8 cellular contexts compared by ENCODE assay signal in the genomic region with DNA sequence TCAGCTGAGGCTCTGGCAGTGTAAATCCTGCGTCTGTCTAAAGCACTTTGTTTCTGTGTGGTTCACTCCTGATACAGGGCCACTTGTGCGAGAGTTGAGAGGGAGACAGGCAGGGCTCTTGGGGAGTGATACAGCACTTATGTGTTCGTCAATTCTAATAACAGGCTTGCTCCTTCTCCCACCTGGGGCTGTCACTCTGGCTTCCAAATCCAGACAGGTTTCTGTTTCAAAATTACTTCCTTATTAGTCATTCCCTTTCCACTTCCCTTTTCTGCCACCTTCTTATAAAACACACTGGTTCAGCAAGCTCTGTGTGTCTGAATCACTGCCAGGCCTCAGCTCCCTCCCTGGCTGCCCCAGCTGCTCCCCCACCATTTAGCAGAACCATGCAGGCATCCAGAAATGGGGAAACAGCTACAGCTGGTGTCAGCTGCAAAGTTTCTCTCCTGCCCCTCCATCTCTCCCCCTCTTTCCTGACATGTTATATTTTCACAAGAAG. TPM values are rescaled to one million over a fixed set of nuclear protein-coding genes. Genes with fewer than 3 reads are reported as not detected.
A peak's percentile ranks its signal among the peaks of the same experiment; 100 is the strongest.
DNase-seq lines count a peak whose midpoint lies in the region; ATAC-seq, FAIRE-seq and TF ChIP-seq lines count a peak whose summit lies in the region.

No MANE protein-coding gene starts in this region.

- BruUV-seq in GM12878 (replicated peaks; lab: Mats Ljungman, UMichigan) = no TSS peak

- H3K4me2 ChIP-seq in GM12878 (ENCODE audit: control insufficient read depth, insufficient read depth) = peak overlapping the region; percentile 44

- H3K4me3 ChIP-seq in GM12878 (no peak overlapping the region), stomach (no peak overlapping the region)

- H3K9me3 ChIP-seq in GM12878 (replicated peaks; ENCODE audit: control insufficient read depth, insufficient read depth, low read length) (peaks cover 5% of the 10 kb centered on the region; the same call in 1 of the 3 replicates), stomach (no peaks in the 10 kb centered on the region)

- intact Hi-C loops in GM12878 (cut with micrococcal nuclease; ENCODE audit: unreplicated experiment) (loop anchor here (2.0 to 5.0 kb wide), 3 partner anchors 13 to 64 kb away; no protein-coding TSS in a partner anchor), left colon (cut with DNase I, micrococcal nuclease) (no loop called here), stomach (cut with DNase I; ENCODE audit: low total_unique reads) (no loop called here)

- POLR2A ChIA-PET in GM12878 (lab: Charles Lee) = interaction anchor here (1.0 to 1.1 kb wide), 2 partner anchors 47 kb away, joined by 4 to 5 read pairs; no protein-coding TSS in a partner anchor

- no peak overlapping the region for H3K9ac ChIP-seq in GM12878 (ENCODE audit: control insufficient read depth, insufficient read depth, low read length)

- H4K20me1 ChIP-seq in GM12878 (ENCODE audit: control insufficient read depth, insufficient read depth) = no peaks in the 10 kb centered on the region

- TF ChIP-seq CTCF in C4-2B (conservative IDR thresholded peaks at IDR 0.05) (no peak), GM12878 (IDR thresholded peaks at IDR 0.05 in 2 of 3, conservative IDR thresholded peaks at IDR 0.05 in 1 of 3; ENCODE audit: control insufficient read depth in 2 of 3, extremely low read depth in 1 of 3, insufficient read depth in 1 of 3, low read depth in 3 of 3, low read length in 3 of 3) (no peak), stomach (IDR thresholded peaks at IDR 0.05) (no peak)

- WGBS in GM12878 (ENCODE audit: insufficient coverage, insufficient replicate concordance, low lambda C conversion rate, missing lambda C conversion rate) = 0% methylated on average over 3 of the region's 3 CpGs
- WGBS in stomach, 5 donors = 12 to 19% (median 15%) methylated on average over 3 of the region's 3 CpGs

- TF ChIP-seq POLR2A in GM12878 (IDR thresholded peaks at IDR 0.05; ENCODE audit: low read depth, low read length) = no peak
- TF ChIP-seq POLR2A in stomach (IDR thresholded peaks at IDR 0.05) = no peak

- CTCF ChIA-PET in GM12878 (lab: Yijun Ruan, JAX) = interaction anchor here (0.7 to 3.5 kb wide), 9 partner anchors 11 to 62 kb away, joined by 3 to 15 read pairs (median 4); no protein-coding TSS in a partner anchor

- H3K4me1 ChIP-seq in GM12878 (ENCODE audit: control insufficient read depth, insufficient read depth, low read length) (peaks cover 25% of the 10 kb centered on the region), stomach (peaks cover 12 to 33% (median 21%) of the 10 kb centered on the region in 4 donors)

- ATAC-seq in HG03280 (IDR thresholded peaks at IDR 0.05; ENCODE audit: unreplicated experiment) (peak; percentile 58), GM12878 (peak; percentile 91), left colon (peak; percentile 93)

- DNase-seq in GM19238 (ENCODE audit: insufficient read length, low spot score) (peak; percentile 34), NCI-H2227 (lab: John Stamatoyannopoulos, UW; ENCODE audit: unreplicated experiment) (peak; percentile 70), GM12878 (ENCODE audit: low read depth, low spot score) (peak; percentile 79), left colon (peak; percentile 63 to 82), stomach (peak; percentile 83), HuH-7.5 (ENCODE audit: low spot score) (no peak)

- RAD21 ChIA-PET in GM12878 (lab: Charles Lee; ENCODE audit: unreplicated experiment) = interaction anchor here (0.6 to 2.9 kb wide), 8 partner anchors 13 to 97 kb away, joined by 3 to 11 read pairs (median 6); no protein-coding TSS in a partner anchor

- H3K27me3 ChIP-seq in GM12878 (replicated peaks in 1 of 2; ENCODE audit: control insufficient read depth in 2 of 2, insufficient read depth in 2 of 2, low read length in 1 of 2) (no peaks in the 10 kb centered on the region), stomach (no peaks in the 10 kb centered on the region)

- TF ChIP-seq RAD21 in GM12878 (IDR thresholded peaks at IDR 0.05; ENCODE audit: insufficient read depth, low read depth, low read length) = no peak

- no peaks in the 10 kb centered on the region for H3K36me3 ChIP-seq in GM12878 (ENCODE audit: control insufficient read depth in 2 of 2, insufficient read depth in 2 of 2, low read length in 1 of 2)
- H3K36me3 ChIP-seq in stomach = no peaks in the 10 kb centered on the region

- H3K27ac ChIP-seq in C4-2B = peak overlapping the region; percentile 62
- peak overlapping the region; percentile 29; the same call in 1 of the 2 replicates for H3K27ac ChIP-seq in GM12878 (ENCODE audit: control insufficient read depth, insufficient read depth)
- peak overlapping the region; percentile 71 to 90 (median 86) for H3K27ac ChIP-seq in stomach

- H2AFZ ChIP-seq in GM12878 (ENCODE audit: control insufficient read depth, low read depth, low read length) = peak overlapping the region; percentile 26; the same call in 1 of the 2 replicates

- SMC1A ChIA-PET in GM12878 (lab: Charles Lee; ENCODE audit: uncharacterized antibody, unreplicated experiment) = interaction anchor here (0.6 to 6.4 kb wide), 16 partner anchors 11 to 253 kb away, joined by 3 to 41 read pairs (median 3); a partner anchor contains a TSS

- peak; percentile 83 to 91 for TF ChIP-seq EP300 in GM12878 (IDR thresholded peaks at IDR 0.05; ENCODE audit: borderline replicate concordance in 1 of 2, control insufficient read depth in 1 of 2, low read depth in 2 of 2, low read length in 2 of 2)
- TF ChIP-seq EP300 in stomach (IDR thresholded peaks at IDR 0.05) = no peak

- in situ Hi-C loops in GM12878 (cut with MboI) = no loop called here

- no peaks in the 10 kb centered on the region for H3K79me2 ChIP-seq in GM12878 (ENCODE audit: control insufficient read depth, insufficient read depth, low read length)

- FAIRE-seq in GM12878 (lab: Jason Lieb, UNC) = peak; percentile 44

TF ChIP-seq in GM12878, 131 proteins besides CTCF, POLR2A, EP300 and RAD21 (continues in another document):
- 0 out of 2 replicates have a peak, but pooled peaks have one; percentile 54 for TF ChIP-seq TCF3 (IDR thresholded peaks at IDR 0.05; ENCODE audit: borderline replicate concordance, insufficient read depth, low read depth, low read length)
- TF ChIP-seq POU2F2 (IDR thresholded peaks at IDR 0.05; ENCODE audit: borderline replicate concordance, low read depth, low read length) = 0 out of 3 replicates have a peak, but pooled peaks have one; percentile 39
- TF ChIP-seq, protein P1, sequence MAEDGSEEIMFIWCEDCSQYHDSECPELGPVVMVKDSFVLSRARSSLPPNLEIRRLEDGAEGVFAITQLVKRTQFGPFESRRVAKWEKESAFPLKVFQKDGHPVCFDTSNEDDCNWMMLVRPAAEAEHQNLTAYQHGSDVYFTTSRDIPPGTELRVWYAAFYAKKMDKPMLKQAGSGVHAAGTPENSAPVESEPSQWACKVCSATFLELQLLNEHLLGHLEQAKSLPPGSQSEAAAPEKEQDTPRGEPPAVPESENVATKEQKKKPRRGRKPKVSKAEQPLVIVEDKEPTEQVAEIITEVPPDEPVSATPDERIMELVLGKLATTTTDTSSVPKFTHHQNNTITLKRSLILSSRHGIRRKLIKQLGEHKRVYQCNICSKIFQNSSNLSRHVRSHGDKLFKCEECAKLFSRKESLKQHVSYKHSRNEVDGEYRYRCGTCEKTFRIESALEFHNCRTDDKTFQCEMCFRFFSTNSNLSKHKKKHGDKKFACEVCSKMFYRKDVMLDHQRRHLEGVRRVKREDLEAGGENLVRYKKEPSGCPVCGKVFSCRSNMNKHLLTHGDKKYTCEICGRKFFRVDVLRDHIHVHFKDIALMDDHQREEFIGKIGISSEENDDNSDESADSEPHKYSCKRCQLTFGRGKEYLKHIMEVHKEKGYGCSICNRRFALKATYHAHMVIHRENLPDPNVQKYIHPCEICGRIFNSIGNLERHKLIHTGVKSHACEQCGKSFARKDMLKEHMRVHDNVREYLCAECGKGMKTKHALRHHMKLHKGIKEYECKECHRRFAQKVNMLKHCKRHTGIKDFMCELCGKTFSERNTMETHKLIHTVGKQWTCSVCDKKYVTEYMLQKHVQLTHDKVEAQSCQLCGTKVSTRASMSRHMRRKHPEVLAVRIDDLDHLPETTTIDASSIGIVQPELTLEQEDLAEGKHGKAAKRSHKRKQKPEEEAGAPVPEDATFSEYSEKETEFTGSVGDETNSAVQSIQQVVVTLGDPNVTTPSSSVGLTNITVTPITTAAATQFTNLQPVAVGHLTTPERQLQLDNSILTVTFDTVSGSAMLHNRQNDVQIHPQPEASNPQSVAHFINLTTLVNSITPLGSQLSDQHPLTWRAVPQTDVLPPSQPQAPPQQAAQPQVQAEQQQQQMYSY (CRISPR knock-in tag; IDR thresholded peaks at IDR 0.05) = no peak
- TF ChIP-seq ZNF622 (IDR thresholded peaks at IDR 0.05) = no peak
- TF ChIP-seq JUNB (IDR thresholded peaks at IDR 0.05) = peak; percentile 94
- TF ChIP-seq KDM1A (IDR thresholded peaks at IDR 0.05; ENCODE audit: borderline replicate concordance) = no peak
- no peak for TF ChIP-seq SP1 (IDR thresholded peaks at IDR 0.05; ENCODE audit: low read depth, low read length)

RNA-seq across cellular contexts. Expression of a gene that starts 58.5 kb away (rescaled TPM):
- total RNA-seq in GM12878 (2013; cell fraction: nucleolus; rRNA removed) = 35.6 and 39.6 TPM in 2 replicates
- total RNA-seq in GM12878 (2014; rRNA removed) (20.1 and 20.4 TPM in 2 replicates), GM12878 (2014; rRNA removed; fragmentation: Illumina TruSeq; extraction: Trizol) (10.2 and 11.8 TPM in 2 replicates), GM12878 (2021) (16.1 and 16.8 TPM in 2 replicates), left colon (10 to 100 TPM; 50.3 TPM), stomach (100 to 1,000 TPM in 1 of 5 donors, 10 to 100 TPM in 4; 23.3 to 209 (median 29.0) TPM)
- polyA plus RNA-seq in GM12878 (2011; ENCODE audit: low read depth) = 2.0 TPM
- polyA plus RNA-seq in GM12878 (2011; rRNA removed) (9.3 and 15.3 TPM in 2 replicates), GM12878 (2014; fragmentation: Illumina TruSeq; extraction: Trizol) (10.5 and 12.9 TPM in 2 replicates), GM12878 (2014; fragmentation: Nextera tagmentation; extraction: Ambion mirVana) (1 to 10 TPM; 3.1 to 4.0 TPM), GM12878 (2014; rRNA removed) (9.6 and 9.7 TPM in 2 replicates), GM12878 (2016; fragmentation: Nextera tagmentation; extraction: Ambion mirVana) (1 to 10 TPM; 1.2 to 1.6 TPM), stomach (10 to 100 TPM in 2 of 3 donors, 1 to 10 TPM in 1; 5.4 to 13.9 (median 10.3) TPM)
- polyA plus RNA-seq in GM12878 (2011; cell fraction: cytosol; rRNA removed) = 3.2 and 3.8 TPM in 2 replicates
- polyA plus RNA-seq in GM12878 (2011; cell fraction: nucleus; rRNA removed) = 4.7 and 4.9 TPM in 2 replicates
- 5.0 and 5.9 TPM in 2 replicates for polyA plus RNA-seq in GM12878 (2012)
- polyA minus RNA-seq in GM12878 (2011; rRNA and poly(A)+ RNA removed) = 5.7 and 8.9 TPM in 2 replicates
- 4.8 and 4.9 TPM in 2 replicates for polyA minus RNA-seq in GM12878 (2011; cell fraction: cytosol; rRNA and poly(A)+ RNA removed)
- polyA minus RNA-seq in GM12878 (2011; cell fraction: nucleus; rRNA and poly(A)+ RNA removed) = 19.3 and 41.0 TPM in 2 replicates

Comparison
In these comparisons a context has a peak if more than half of its experiments do, and no peak if none do; other contexts are left out.
1. H3K27ac ChIP-seq: peak in every context shown above with its lines; median percentile 86 in stomach; 62 in C4-2B; 29 in GM12878.